ENCODE assay signal across 22 cellular contexts in the genomic region with DNA sequence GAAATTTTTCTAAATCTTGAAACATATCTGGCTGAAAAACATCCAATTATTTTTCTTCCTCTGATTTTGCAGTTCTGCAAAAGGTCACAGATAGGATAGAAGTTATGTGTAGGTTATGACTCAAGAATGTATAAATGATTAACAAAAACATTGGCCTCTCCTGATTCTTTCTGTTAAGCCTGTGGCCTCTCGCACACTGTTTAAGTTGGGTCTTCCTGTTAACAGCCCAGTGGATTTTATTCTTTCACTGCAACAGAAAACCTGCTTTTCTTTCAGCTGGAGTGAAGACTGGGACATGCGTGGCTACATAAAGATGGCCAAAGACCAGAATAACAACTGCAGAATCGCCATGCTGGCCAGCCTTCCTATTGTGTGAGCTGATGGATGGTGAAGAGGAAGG. TPM values are rescaled to one million over a fixed set of nuclear protein-coding genes. Genes with fewer than 3 reads are reported as not detected.
DNase-seq lines count a peak whose midpoint lies in the region; ATAC-seq and FAIRE-seq lines count a peak whose summit lies in the region.
"Had no signal": no experiment of that assay in that cellular context is flagged by ENCODE, and none has a peak within 500 bp of the region (broad histone marks: within the 10 kb centered on the region; RNA-seq: fewer than 3 reads in every experiment).

No MANE protein-coding gene starts in this region.

- ATAC-seq in GM19324 (IDR thresholded peaks at IDR 0.05; ENCODE audit: low FRiP score, unreplicated experiment) (no peak), HG02970 (IDR thresholded peaks at IDR 0.05; ENCODE audit: low FRiP score, unreplicated experiment) (no peak), HG02623 (IDR thresholded peaks at IDR 0.05; ENCODE audit: unreplicated experiment) (no peak)
- ATAC-seq: GM23338 had no signal

- peak; percentile 67 for DNase-seq in Caki2 (ENCODE audit: low read depth)
- peak; percentile 83 for DNase-seq in RCC 7860 (ENCODE audit: low spot score)
- DNase-seq in kidney tubule cell (ENCODE audit: low spot score): peak; percentile 69
- peak; percentile 77 for DNase-seq in renal cortical epithelial cell (ENCODE audit: low read depth)
- DNase-seq in ureter (ENCODE audit: low spot score): no peak
- DNase-seq: BE2C; CD4-positive, alpha-beta T cell; DMS79 treated with DMSO at 0.1 percent for 48 hours; GDM1; Kasumi-1; NCI-H1105; NCI-H1694; NCI-H2107; NCI-H345; NCI-H526; SHP77 had no signal

- in situ Hi-C loops in Caki2 (cut with HindIII; ENCODE audit: low pct_unique_long_range_greater_than_20kb, low sequenced_read_pairs): no loop called here

- FAIRE-seq in RCC 7860 (lab: Jason Lieb, UNC): peak; percentile 96
- FAIRE-seq: GM12891, GM18507 had no signal

RNA-seq across cellular contexts. Expression of a gene that starts 17.1 kb away (rescaled TPM):
- total RNA-seq in Caki2 (2014; rRNA removed; shearing (Covaris generic); ENCODE audit: low replicate concordance): not detected in 2 replicates
- total RNA-seq in renal cortical epithelial cell (not detected in 2 replicates), ureter (not detected)
- total RNA-seq: CD4-positive, alpha-beta T cell; GM23338 had no signal

RNA-seq across cellular contexts. Expression of a gene that starts 52.1 kb away (rescaled TPM):
- total RNA-seq in Caki2 (2014; rRNA removed; shearing (Covaris generic); ENCODE audit: low replicate concordance): not detected in 2 replicates
- not detected in 2 replicates for total RNA-seq in renal cortical epithelial cell
- total RNA-seq in ureter: not detected
- total RNA-seq: CD4-positive, alpha-beta T cell; GM23338 had no signal
